ENCODE assay signal across 20 cellular contexts in genomic region chr20:32675223-32675975, GRCh38. TPM values are rescaled to one million over a fixed set of nuclear protein-coding genes. Genes with fewer than 3 reads are reported as not detected.
DNase-seq lines count a peak whose midpoint lies in the region; ATAC-seq, FAIRE-seq and TF ChIP-seq lines count a peak whose summit lies in the region.
"Had no signal": no experiment of that assay in that cellular context is flagged by ENCODE, and none has a peak within 500 bp of the region (broad histone marks: within the 10 kb centered on the region; RNA-seq: fewer than 3 reads in every experiment).

No MANE protein-coding gene starts in this region.

- no peaks in the 10 kb centered on the region for H3K36me3 Mint-ChIP-seq in Caco-2 (ENCODE audit: insufficient read depth, unreplicated experiment)
- H3K36me3 Mint-ChIP-seq in glutamatergic neuron (ENCODE audit: unreplicated experiment): no peaks in the 10 kb centered on the region

- DNase-seq in Caco-2 (no peak), NCI-H748 (lab: John Stamatoyannopoulos, UW; ENCODE audit: unreplicated experiment) (peak; percentile 94), glutamatergic neuron (no peak), SK-N-SH (no peak), GM12891 (ENCODE audit: insufficient read length, low spot score) (no peak)
- no peak for DNase-seq in effector memory CD4-positive, alpha-beta T cell
- DNase-seq: activated CD4-positive, alpha-beta T cell treated with anti-CD3 and anti-CD28 coated beads, Interleukin-2, amount 50 U/mL, for 48 hours; activated T-cell treated with anti-CD3 and anti-CD28 coated beads, Interleukin-2, amount 50 U/mL, for 72 hours; BE2C; effector memory CD8-positive, alpha-beta T cell; GOT3; hypothalamus; left cardiac atrium; NCI-H1436 treated with DMSO at 0.1 percent for 48 hours; ovary; stimulated activated CD4-positive, alpha-beta T cell treated with anti-CD3 and anti-CD28 coated beads, Interleukin-4, amount 100 ng/mL, for 24 hours had no signal

- FAIRE-seq in GM12891 (lab: Jason Lieb, UNC): no peak

- no peaks in the 10 kb centered on the region for H3K79me2 ChIP-seq in SK-N-SH (ENCODE audit: insufficient read depth)

- peak overlapping the region; percentile 74 for H3K27ac Mint-ChIP-seq in Caco-2 (ENCODE audit: unreplicated experiment)
- peak overlapping the region; percentile 26 for H3K27ac Mint-ChIP-seq in glutamatergic neuron (ENCODE audit: unreplicated experiment)
- H3K27ac Mint-ChIP-seq: activated T-cell treated with anti-CD3 and anti-CD28 coated beads, Interleukin-2, amount 50 U/mL, for 72 hours had no signal

- intact Hi-C loops in Caco-2 (cut with micrococcal nuclease; ENCODE audit: unreplicated experiment): loop anchor here (2.0 kb wide), 2 partner anchors 21 to 43 kb away; no protein-coding TSS in a partner anchor

- no peak overlapping the region for H3K4me2 ChIP-seq in SK-N-SH

- H3K4me3 ChIP-seq in Caco-2 (ENCODE audit: low read depth, low read length) (no peak overlapping the region), SK-N-SH (ENCODE audit: low read depth in 2 of 2, low read length in 1 of 2) (no peak overlapping the region)
- no peak overlapping the region for H3K4me3 ChIP-seq in effector memory CD4-positive, alpha-beta T cell (ENCODE audit: insufficient read depth, low read depth, low read length, poor library complexity, severe bottlenecking)
- H3K4me3 ChIP-seq: ovary, tibial nerve had no signal

- H3K9me3 ChIP-seq in Caco-2 (no peaks in the 10 kb centered on the region), KOPT-K1 (ENCODE audit: insufficient read depth, low read length, poor library complexity, severe bottlenecking) (no peaks in the 10 kb centered on the region), SK-N-SH (no peaks in the 10 kb centered on the region)
- H3K9me3 ChIP-seq in effector memory CD4-positive, alpha-beta T cell (ENCODE audit: control insufficient read depth, low read length): no peaks in the 10 kb centered on the region
- H3K9me3 ChIP-seq: BE2C, ovary, tibial nerve had no signal

- WGBS in SK-N-SH (ENCODE audit: low lambda C conversion rate): 86% methylated on average over 13 of the region's 13 CpGs

- TF ChIP-seq CTCF in Caco-2 (IDR thresholded peaks at IDR 0.05; ENCODE audit: insufficient read depth in 1 of 2, low read depth in 1 of 2, low read length in 1 of 2, severe bottlenecking in 1 of 2, unreplicated experiment in 1 of 2): no peak
- no peak for TF ChIP-seq CTCF in glutamatergic neuron (IDR thresholded peaks at IDR 0.05; ENCODE audit: partially characterized antibody, unreplicated experiment)
- no peak for TF ChIP-seq CTCF in SK-N-SH (IDR thresholded peaks at IDR 0.05)

- H3K4me3 Mint-ChIP-seq in Caco-2 (ENCODE audit: unreplicated experiment) (no peak overlapping the region), glutamatergic neuron (ENCODE audit: unreplicated experiment) (no peak overlapping the region)
- H3K4me3 Mint-ChIP-seq: activated T-cell treated with anti-CD3 and anti-CD28 coated beads, Interleukin-2, amount 50 U/mL, for 72 hours had no signal

- no peak for TF ChIP-seq POLR2A in GM12891 (IDR thresholded peaks at IDR 0.05; ENCODE audit: low read depth, low read length)

- H3K27me3 ChIP-seq in Caco-2 (replicated peaks; ENCODE audit: control insufficient read depth, insufficient read depth, low read length) (no peaks in the 10 kb centered on the region), SK-N-SH (ENCODE audit: insufficient read depth) (no peaks in the 10 kb centered on the region)
- no peaks in the 10 kb centered on the region for H3K27me3 ChIP-seq in effector memory CD4-positive, alpha-beta T cell (replicated peaks; ENCODE audit: control insufficient read depth, insufficient read depth, low read length, poor library complexity, severe bottlenecking)
- H3K27me3 ChIP-seq: BE2C, ovary, tibial nerve had no signal

- H3K9me3 Mint-ChIP-seq in Caco-2 (ENCODE audit: unreplicated experiment) (no peaks in the 10 kb centered on the region), glutamatergic neuron (ENCODE audit: unreplicated experiment) (no peaks in the 10 kb centered on the region)
- H3K9me3 Mint-ChIP-seq: activated T-cell treated with anti-CD3 and anti-CD28 coated beads, Interleukin-2, amount 50 U/mL, for 72 hours; effector memory CD8-positive, alpha-beta T cell had no signal

- TF ChIP-seq EP300 in SK-N-SH (IDR thresholded peaks at IDR 0.05; ENCODE audit: borderline replicate concordance in 1 of 2, low read depth in 1 of 2, low read length in 1 of 2): no peak

- no peak for TF ChIP-seq RAD21 in SK-N-SH (IDR thresholded peaks at IDR 0.05; ENCODE audit: low read length)

- no peak overlapping the region for H3K9ac ChIP-seq in SK-N-SH

- peak overlapping the region; percentile 98 for H3K27ac ChIP-seq in KOPT-K1 (ENCODE audit: low read depth, low read length, poor library complexity, severe bottlenecking)
- no peak overlapping the region for H3K27ac ChIP-seq in SK-N-SH (ENCODE audit: low read depth in 2 of 2, low read length in 1 of 2)
- H3K27ac ChIP-seq in effector memory CD4-positive, alpha-beta T cell (ENCODE audit: insufficient read depth, low read length, poor library complexity, severe bottlenecking): no peak overlapping the region
- H3K27ac ChIP-seq: ovary, tibial nerve had no signal

- no peak for ATAC-seq in HG03097 (IDR thresholded peaks at IDR 0.05; ENCODE audit: low FRiP score, unreplicated experiment)
- ATAC-seq: effector memory CD8-positive, alpha-beta T cell; left cardiac atrium had no signal

- no peak overlapping the region for H2AFZ ChIP-seq in SK-N-SH (ENCODE audit: low read depth)

- no peaks in the 10 kb centered on the region for H3F3A ChIP-seq in SK-N-SH (replicated peaks; ENCODE audit: insufficient read depth)

- H3K9me2 ChIP-seq in SK-N-SH: no peaks in the 10 kb centered on the region

- H3K27me3 Mint-ChIP-seq in Caco-2 (ENCODE audit: insufficient read depth, unreplicated experiment) (no peaks in the 10 kb centered on the region), glutamatergic neuron (ENCODE audit: unreplicated experiment) (peaks cover 15% of the 10 kb centered on the region)
- H3K27me3 Mint-ChIP-seq: effector memory CD8-positive, alpha-beta T cell had no signal

- H3K4me1 Mint-ChIP-seq in Caco-2 (ENCODE audit: low read depth, unreplicated experiment) (peaks cover 23% of the 10 kb centered on the region), glutamatergic neuron (ENCODE audit: low read depth, unreplicated experiment) (peaks cover 10% of the 10 kb centered on the region)

- BruUV-seq in Caco-2 (replicated peaks; lab: Mats Ljungman, UMichigan): no TSS peak

- POLR2A ChIA-PET in Caco-2 (lab: Charles Lee): interaction anchor here (0.9 kb wide), 1 partner anchor 98 kb away, joined by 6 read pairs; no protein-coding TSS in a partner anchor
- POLR2A ChIA-PET in SK-N-SH (lab: Yijun Ruan, JAX): no interaction called here

- CTCF ChIA-PET in Caco-2 (lab: Charles Lee) (interaction anchor here (0.6 to 6.1 kb wide), 8 partner anchors 9 to 770 kb away, joined by 3 to 155 read pairs (median 5); partner anchors contain the start of gene COMMD7), SK-N-SH (lab: Yijun Ruan, JAX) (interaction anchor here (1.7 to 7.1 kb wide), 3 partner anchors 12 to 115 kb away, joined by 5 to 101 read pairs (median 6); no protein-coding TSS in a partner anchor)

- H3K36me3 ChIP-seq in Caco-2 (ENCODE audit: control insufficient read depth, insufficient read depth, low read length): no peaks in the 10 kb centered on the region
- no peaks in the 10 kb centered on the region for H3K36me3 ChIP-seq in KOPT-K1 (ENCODE audit: insufficient read depth, low read length)
- H3K36me3 ChIP-seq in SK-N-SH (replicated peaks in 1 of 2; ENCODE audit: control insufficient read depth in 1 of 2, insufficient read depth in 2 of 2, low read length in 1 of 2): no peaks in the 10 kb centered on the region
- no peaks in the 10 kb centered on the region for H3K36me3 ChIP-seq in effector memory CD4-positive, alpha-beta T cell (ENCODE audit: control insufficient read depth, insufficient read depth, low read length)
- H3K36me3 ChIP-seq: BE2C, ovary, tibial nerve had no signal

- H4K20me1 ChIP-seq in SK-N-SH (ENCODE audit: insufficient read depth): no peaks in the 10 kb centered on the region

- peaks cover 13% of the 10 kb centered on the region; the same call in 1 of the 2 replicates for H3K4me1 ChIP-seq in Caco-2
- H3K4me1 ChIP-seq in SK-N-SH (ENCODE audit: control insufficient read depth in 1 of 2, insufficient read depth in 2 of 2, low read depth in 1 of 2, low read length in 1 of 2): peaks cover under 1 to 5% of the 10 kb centered on the region in 2 experiments; a peak in 2 of 4 replicates
- no peaks in the 10 kb centered on the region for H3K4me1 ChIP-seq in effector memory CD4-positive, alpha-beta T cell (ENCODE audit: control insufficient read depth, insufficient read depth, low read length, poor library complexity, severe bottlenecking)
- H3K4me1 ChIP-seq: BE2C had no signal

TF ChIP-seq in SK-N-SH, 30 proteins besides CTCF, POLR2A, EP300 and RAD21 (continues in another document):
- TF ChIP-seq SIN3A (IDR thresholded peaks at IDR 0.05; ENCODE audit: borderline replicate concordance, low read depth, low read length) (no peak), YY1 (IDR thresholded peaks at IDR 0.05; ENCODE audit: low read depth) (no peak)

TF ChIP-seq in GM12891, 5 proteins besides CTCF, POLR2A, EP300 and RAD21:
- TF ChIP-seq PAX5 (IDR thresholded peaks at IDR 0.05; ENCODE audit: insufficient read depth, low read length, severe bottlenecking) (no peak), TAF1 (IDR thresholded peaks at IDR 0.05; ENCODE audit: low read depth, low read length) (no peak), SPI1 (IDR thresholded peaks at IDR 0.05; ENCODE audit: low read depth, low read length) (no peak), POU2F2 (IDR thresholded peaks at IDR 0.05; ENCODE audit: low read depth, low read length) (no peak), POLR2AphosphoS5 (IDR thresholded peaks at IDR 0.05; ENCODE audit: low read depth, low read length) (no peak)

RNA-seq across cellular contexts. Expression of gene C20orf203, which starts 1.7 kb away (rescaled TPM):
- total RNA-seq in Caco-2 (2022) (not detected in 2 replicates), glutamatergic neuron (ENCODE audit: unreplicated experiment) (0.25 TPM)
- not detected in 2 replicates for polyA plus RNA-seq in SK-N-SH (2012; rRNA removed)
- polyA plus RNA-seq in SK-N-SH (2012; cell fraction: cytosol; rRNA removed): not detected in 2 replicates
- polyA plus RNA-seq in SK-N-SH (2012; cell fraction: nucleus; rRNA removed): 0.01 and 0.04 TPM in 2 replicates
- polyA plus RNA-seq in GM12891 (2012; ENCODE audit: low read depth, missing spikeins): not detected
- total RNA-seq: Daoy, left cardiac atrium had no signal
